ENCODE assay signal across 15 cellular contexts in the genomic region with DNA sequence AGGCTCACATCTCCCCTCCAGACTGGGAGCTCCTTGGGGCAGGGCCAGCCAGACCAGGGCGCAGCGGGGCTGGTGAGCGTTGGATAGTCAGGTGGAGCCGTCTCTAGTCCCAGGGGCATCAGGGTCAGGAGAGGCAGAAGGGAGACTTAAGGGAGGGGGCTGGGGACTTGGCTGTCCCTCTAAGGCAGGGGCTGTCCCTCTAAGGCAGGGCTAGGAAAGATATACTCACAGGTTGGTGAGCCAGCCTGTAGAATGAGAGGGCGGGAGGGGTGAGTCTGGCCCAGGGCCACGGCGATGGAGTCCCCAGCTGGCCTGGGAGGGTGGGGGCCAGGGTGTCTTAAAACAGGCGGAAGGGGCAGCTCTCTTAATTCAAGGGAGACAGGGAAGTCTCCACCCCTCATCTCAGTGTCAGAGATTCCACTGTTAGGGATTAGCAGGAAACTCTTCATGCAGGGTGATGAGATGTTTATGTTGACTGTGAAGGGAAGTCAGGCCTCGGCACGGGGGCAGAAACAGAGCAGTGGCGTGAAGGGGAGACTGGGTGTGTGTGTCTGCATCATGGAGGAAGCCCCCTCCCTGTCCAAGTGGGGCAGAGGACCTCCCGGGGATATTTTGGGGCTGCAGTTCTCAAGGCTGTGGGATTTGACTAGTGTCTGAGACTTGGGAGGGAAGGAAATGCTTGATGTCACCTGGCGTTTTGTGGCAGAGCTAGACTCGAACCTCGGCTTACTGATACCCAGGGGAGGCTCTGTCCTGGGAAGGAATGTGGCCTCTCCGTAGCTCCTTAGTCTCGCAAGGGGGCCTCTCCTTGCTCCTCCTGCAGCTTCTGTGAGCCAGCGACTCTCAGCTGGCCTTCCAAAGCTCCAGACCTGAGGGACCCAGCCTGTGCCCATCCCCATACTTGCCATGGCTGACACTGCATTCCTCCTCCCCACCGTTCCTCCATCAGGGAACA. TPM values are rescaled to one million over a fixed set of nuclear protein-coding genes. Genes with fewer than 3 reads are reported as not detected.
DNase-seq lines count a peak whose midpoint lies in the region; ATAC-seq and TF ChIP-seq lines count a peak whose summit lies in the region.
"Had no signal": no experiment of that assay in that cellular context is flagged by ENCODE, and none has a peak within 500 bp of the region (broad histone marks: within the 10 kb centered on the region; RNA-seq: fewer than 3 reads in every experiment).

No MANE protein-coding gene starts in this region.

- ATAC-seq in stimulated activated naive CD8-positive, alpha-beta T cell treated with anti-CD3 and anti-CD28 coated beads, Interleukin-15, Interleukin-2, amounts not matched to agents 100 U/mL and 50 U/mL, for 24 hours: peak; percentile 48
- ATAC-seq in stimulated activated naive CD8-positive, alpha-beta T cell treated with anti-CD3 and anti-CD28 coated beads, Interleukin-15, amount 100 ng/mL, for 72 hours: no peak
- peak; percentile 3 for ATAC-seq in upper lobe of right lung
- ATAC-seq: activated T-helper 17 cell treated with anti-CD3 and anti-CD28 coated beads, Interleukin-2, amount 50 U/mL, for 72 hours had no signal

- intact Hi-C loops in upper lobe of right lung (cut with DNase I): loop anchor here (10.0 kb wide), 1 partner anchor 45 kb away; no protein-coding TSS in a partner anchor

- no peak overlapping the region for H3K4me3 ChIP-seq in upper lobe of right lung
- no peak overlapping the region for H3K4me3 ChIP-seq in brain microvascular endothelial cell (ENCODE audit: low read depth, low read length)
- H3K4me3 ChIP-seq: esophagus muscularis mucosa, SK-N-MC had no signal

- TF ChIP-seq CTCF in nephron (IDR thresholded peaks at IDR 0.05; ENCODE audit: unreplicated experiment in 3 of 3): no peak
- TF ChIP-seq CTCF in upper lobe of right lung (IDR thresholded peaks at IDR 0.05): no peak
- TF ChIP-seq CTCF in brain microvascular endothelial cell (IDR thresholded peaks at IDR 0.05; ENCODE audit: low read depth, low read length, missing control alignments): no peak

- peaks cover 3% of the 10 kb centered on the region for H3K4me1 Mint-ChIP-seq in stimulated activated naive CD8-positive, alpha-beta T cell treated with anti-CD3 and anti-CD28 coated beads, Interleukin-15, amount 100 ng/mL, for 72 hours
- peaks cover 11% of the 10 kb centered on the region for H3K4me1 Mint-ChIP-seq in nephron
- H3K4me1 Mint-ChIP-seq: activated T-helper 17 cell treated with anti-CD3 and anti-CD28 coated beads, Interleukin-2, amount 50 U/mL, for 72 hours had no signal

- H3K27ac ChIP-seq in upper lobe of right lung (peak overlapping the region; percentile 30), brain microvascular endothelial cell (no peak overlapping the region)
- H3K27ac ChIP-seq: esophagus muscularis mucosa, SK-N-MC had no signal

- in situ Hi-C loops in brain microvascular endothelial cell (cut with HindIII; ENCODE audit: low pct_ligation_motif_present, low sequenced_read_pairs): no loop called here

- DNase-seq in stimulated activated naive CD8-positive, alpha-beta T cell treated with anti-CD3 and anti-CD28 coated beads, Interleukin-15, Interleukin-2, amounts not matched to agents 100 U/mL and 50 U/mL, for 24 hours: no peak
- DNase-seq in stimulated activated naive CD8-positive, alpha-beta T cell treated with anti-CD3 and anti-CD28 coated beads, Interleukin-15, amount 100 ng/mL, for 72 hours: no peak
- DNase-seq in dermis blood vessel endothelial cell (peak; percentile 40), upper lobe of right lung (peak; percentile 47), brain microvascular endothelial cell (no peak), NCI-H1694 treated with DMSO at 0.1 percent for 48 hours (lab: John Stamatoyannopoulos, UW) (no peak)
- DNase-seq in NK-92 treated with Interleukin-12 subunit alpha and Interleukin-12 subunit beta, amount 100 ng/mL, for 24 hours (lab: John Stamatoyannopoulos, UW): no peak
- DNase-seq: activated CD4-positive, alpha-beta memory T cell treated with anti-CD3 and anti-CD28 coated beads, Interleukin-2, amount 10 ng/mL, durations not matched to agents 7 days and 5 days; kidney; MV-4-11; NCI-H2171 treated with DMSO at 0.1 percent for 48 hours had no signal

- no peaks in the 10 kb centered on the region for H3K36me3 Mint-ChIP-seq in nephron (ENCODE audit: low read depth)

- peaks cover 24% of the 10 kb centered on the region for H3K27me3 Mint-ChIP-seq in stimulated activated naive CD8-positive, alpha-beta T cell treated with anti-CD3 and anti-CD28 coated beads, Interleukin-15, amount 100 ng/mL, for 72 hours
- peaks cover 28% of the 10 kb centered on the region for H3K27me3 Mint-ChIP-seq in nephron (ENCODE audit: low read depth)
- H3K27me3 Mint-ChIP-seq: activated T-helper 17 cell treated with anti-CD3 and anti-CD28 coated beads, Interleukin-2, amount 50 U/mL, for 72 hours had no signal

- H3K4me3 Mint-ChIP-seq in stimulated activated naive CD8-positive, alpha-beta T cell treated with anti-CD3 and anti-CD28 coated beads, Interleukin-15, amount 100 ng/mL, for 72 hours: no peak overlapping the region
- H3K4me3 Mint-ChIP-seq in nephron: no peak overlapping the region
- H3K4me3 Mint-ChIP-seq: activated CD4-positive, alpha-beta memory T cell treated with anti-CD3 and anti-CD28 coated beads, Interleukin-2, amount 10 ng/mL, durations not matched to agents 7 days and 5 days; activated T-helper 17 cell treated with anti-CD3 and anti-CD28 coated beads, Interleukin-2, amount 50 U/mL, for 72 hours had no signal

- H3K4me1 ChIP-seq in upper lobe of right lung: peaks cover 4% of the 10 kb centered on the region

- H3K27ac Mint-ChIP-seq in stimulated activated naive CD8-positive, alpha-beta T cell treated with anti-CD3 and anti-CD28 coated beads, Interleukin-15, amount 100 ng/mL, for 72 hours: no peak overlapping the region
- peak overlapping the region in 2 of 3 experiments; percentile 29 to 81 for H3K27ac Mint-ChIP-seq in nephron
- H3K27ac Mint-ChIP-seq: activated CD4-positive, alpha-beta memory T cell treated with anti-CD3 and anti-CD28 coated beads, Interleukin-2, amount 10 ng/mL, durations not matched to agents 7 days and 5 days; activated T-helper 17 cell treated with anti-CD3 and anti-CD28 coated beads, Interleukin-2, amount 50 U/mL, for 72 hours had no signal

- H3K36me3 ChIP-seq in upper lobe of right lung (no peaks in the 10 kb centered on the region), brain microvascular endothelial cell (replicated peaks) (no peaks in the 10 kb centered on the region)

- no peaks in the 10 kb centered on the region for H3K9me3 Mint-ChIP-seq in stimulated activated naive CD8-positive, alpha-beta T cell treated with anti-CD3 and anti-CD28 coated beads, Interleukin-15, amount 100 ng/mL, for 72 hours
- H3K9me3 Mint-ChIP-seq in nephron: no peaks in the 10 kb centered on the region
- H3K9me3 Mint-ChIP-seq: activated CD4-positive, alpha-beta memory T cell treated with anti-CD3 and anti-CD28 coated beads, Interleukin-2, amount 10 ng/mL, durations not matched to agents 7 days and 5 days; activated T-helper 17 cell treated with anti-CD3 and anti-CD28 coated beads, Interleukin-2, amount 50 U/mL, for 72 hours had no signal

- H3K27me3 ChIP-seq in upper lobe of right lung: no peaks in the 10 kb centered on the region
- no peaks in the 10 kb centered on the region for H3K27me3 ChIP-seq in brain microvascular endothelial cell (replicated peaks)
- H3K27me3 ChIP-seq: esophagus muscularis mucosa had no signal

- H3K9me3 ChIP-seq in upper lobe of right lung: no peaks in the 10 kb centered on the region
- H3K9me3 ChIP-seq: esophagus muscularis mucosa had no signal

RNA-seq across cellular contexts. Expression of a gene that starts 11.5 kb away (rescaled TPM):
- total RNA-seq in dermis blood vessel endothelial cell (0.51 and 1.2 TPM in 2 replicates), upper lobe of right lung (7.4 TPM)
- total RNA-seq: activated CD4-positive, alpha-beta memory T cell treated with anti-CD3 and anti-CD28 coated beads, Interleukin-2, amount 10 ng/mL, durations not matched to agents 7 days and 5 days; activated T-helper 17 cell treated with anti-CD3 and anti-CD28 coated beads, Interleukin-2, amount 50 U/mL, for 72 hours had no signal

RNA-seq across cellular contexts. Expression of a gene that starts 42.5 kb away (rescaled TPM):
- total RNA-seq in dermis blood vessel endothelial cell (0.05 TPM in 1 of 2 replicates, not detected in the other), upper lobe of right lung (3.2 TPM)
- total RNA-seq: activated CD4-positive, alpha-beta memory T cell treated with anti-CD3 and anti-CD28 coated beads, Interleukin-2, amount 10 ng/mL, durations not matched to agents 7 days and 5 days; activated T-helper 17 cell treated with anti-CD3 and anti-CD28 coated beads, Interleukin-2, amount 50 U/mL, for 72 hours had no signal

Comparison
In these comparisons a context has a peak if more than half of its experiments do, and no peak if none do; other contexts are left out.
1. DNase-seq: peak in dermis blood vessel endothelial cell (single experiment) and upper lobe of right lung (single experiment); none in stimulated activated naive CD8-positive, alpha-beta T cell treated with anti-CD3 and anti-CD28 coated beads, Interleukin-15, Interleukin-2, amounts not matched to agents 100 U/mL and 50 U/mL, for 24 hours (single experiment), stimulated activated naive CD8-positive, alpha-beta T cell treated with anti-CD3 and anti-CD28 coated beads, Interleukin-15, amount 100 ng/mL, for 72 hours (0 of 2), brain microvascular endothelial cell (single experiment), NCI-H1694 treated with DMSO at 0.1 percent for 48 hours (single experiment) and NK-92 treated with Interleukin-12 subunit alpha and Interleukin-12 subunit beta, amount 100 ng/mL, for 24 hours (single experiment).
2. H3K27ac Mint-ChIP-seq: peak in nephron (2 of 3); none in stimulated activated naive CD8-positive, alpha-beta T cell treated with anti-CD3 and anti-CD28 coated beads, Interleukin-15, amount 100 ng/mL, for 72 hours (0 of 2).